9 cellular contexts compared by ENCODE assay signal in genomic region chr14:100246136-100246535, GRCh38. TPM values are rescaled to one million over a fixed set of nuclear protein-coding genes. Genes with fewer than 3 reads are reported as not detected.
DNase-seq lines count a peak whose midpoint lies in the region; ATAC-seq and TF ChIP-seq lines count a peak whose summit lies in the region.
"Had no signal": no experiment of that assay in that cellular context is flagged by ENCODE, and none has a peak within 500 bp of the region (broad histone marks: within the 10 kb centered on the region; RNA-seq: fewer than 3 reads in every experiment).

No MANE protein-coding gene starts in this region.

- intact Hi-C loops in esophagus muscularis mucosa (cut with DNase I), result no loop called here

- H3K9me3 ChIP-seq in DND-41 (ENCODE audit: insufficient read depth, low read length, severe bottlenecking) (no peaks in the 10 kb centered on the region), esophagus muscularis mucosa (no peaks in the 10 kb centered on the region), neutrophil (no peaks in the 10 kb centered on the region), SJCRH30 (replicated peaks) (no peaks in the 10 kb centered on the region)

- TF ChIP-seq POLR2A in esophagus muscularis mucosa (IDR thresholded peaks at IDR 0.05; ENCODE audit: low read depth), result no peak

- DNase-seq in DND-41, result no peak
- no peak for DNase-seq in RWPE1 (ENCODE audit: low spot score)
- DNase-seq in esophagus muscularis mucosa (ENCODE audit: extremely low spot score), result no peak
- DNase-seq in midbrain (lab: John Stamatoyannopoulos, UW), result no peak
- DNase-seq in EL, result no peak
- DNase-seq in SJCRH30, result no peak
- DNase-seq: GF-D8 had no signal

- no peak overlapping the region for H3K9ac ChIP-seq in DND-41 (ENCODE audit: low read depth, low read length)
- H3K9ac ChIP-seq: KMS-11 had no signal

- H3K27me3 ChIP-seq in DND-41 (ENCODE audit: insufficient read depth, low read length, poor library complexity), result no peaks in the 10 kb centered on the region
- H3K27me3 ChIP-seq in esophagus muscularis mucosa, result no peaks in the 10 kb centered on the region
- H3K27me3 ChIP-seq in neutrophil, result no peaks in the 10 kb centered on the region
- no peaks in the 10 kb centered on the region for H3K27me3 ChIP-seq in SJCRH30

- no peak overlapping the region for H3K4me3 ChIP-seq in DND-41 (ENCODE audit: low read depth in 1 of 2, low read length in 2 of 2)
- no peak overlapping the region for H3K4me3 ChIP-seq in esophagus muscularis mucosa
- no peak overlapping the region for H3K4me3 ChIP-seq in neutrophil (ENCODE audit: low read depth in 1 of 2, low read length in 1 of 2)
- H3K4me3 ChIP-seq in SJCRH30, result no peak overlapping the region

- H3K27ac ChIP-seq in DND-41 (ENCODE audit: low read length), result no peak overlapping the region
- peak overlapping the region; percentile 63 for H3K27ac ChIP-seq in RWPE1
- H3K27ac ChIP-seq in esophagus muscularis mucosa (replicated peaks in 1 of 4), result peak overlapping the region in 3 of 4 donors; percentile 14 to 45 (median 22)
- H3K27ac ChIP-seq in neutrophil, result peak overlapping the region; percentile 38
- no peak overlapping the region for H3K27ac ChIP-seq in SJCRH30
- H3K27ac ChIP-seq: KMS-11 had no signal

- TF ChIP-seq CTCF in DND-41 (IDR thresholded peaks at IDR 0.05; ENCODE audit: borderline replicate concordance, extremely low read depth, low read length, poor library complexity, severe bottlenecking) (no peak), RWPE1 (conservative IDR thresholded peaks at IDR 0.05; ENCODE audit: low read depth) (no peak), esophagus muscularis mucosa (IDR thresholded peaks at IDR 0.05) (no peak), neutrophil (IDR thresholded peaks at IDR 0.05) (no peak)

- no peak for ATAC-seq in DND-41 (ENCODE audit: insufficient read depth, low read depth)

- H2AFZ ChIP-seq in DND-41 (ENCODE audit: low read depth, low read length), result no peak overlapping the region

- H3K36me3 ChIP-seq in DND-41 (ENCODE audit: insufficient read depth, low read length), result peaks cover 60% of the 10 kb centered on the region
- no peaks in the 10 kb centered on the region for H3K36me3 ChIP-seq in esophagus muscularis mucosa
- H3K36me3 ChIP-seq in neutrophil, result peaks cover 4% of the 10 kb centered on the region
- H3K36me3 ChIP-seq in SJCRH30, result peaks cover 10% of the 10 kb centered on the region

- 0% methylated on average over 1 of the region's 6 CpGs for WGBS in esophagus muscularis mucosa

- peaks cover 88% of the 10 kb centered on the region for H4K20me1 ChIP-seq in DND-41 (ENCODE audit: insufficient read depth, low read length)

- TF ChIP-seq EP300 in esophagus muscularis mucosa (IDR thresholded peaks at IDR 0.05), result no peak

- peak overlapping the region; percentile 30 for H3K4me2 ChIP-seq in DND-41 (ENCODE audit: insufficient read depth, low read length)
- H3K4me2 ChIP-seq: KMS-11 had no signal

- CTCF ChIA-PET in RWPE1 (lab: Yijun Ruan, JAX), result interaction anchor here (0.6 to 1.2 kb wide), 7 partner anchors 12 to 1427 kb away, joined by 3 to 6 read pairs (median 4); no protein-coding TSS in a partner anchor

- POLR2A ChIA-PET in RWPE1 (lab: Yijun Ruan, JAX; ENCODE audit: low non-redundant PET), result no interaction called here

- peaks cover 99% of the 10 kb centered on the region for H3K79me2 ChIP-seq in DND-41 (ENCODE audit: insufficient read depth, low read length)

- H3K4me1 ChIP-seq in DND-41 (ENCODE audit: insufficient read depth, low read length), result peaks cover 38% of the 10 kb centered on the region
- H3K4me1 ChIP-seq in esophagus muscularis mucosa, result peaks cover 71 to 98% (median 88%) of the 10 kb centered on the region in 4 donors
- peaks cover 26 to 40% of the 10 kb centered on the region in 2 experiments for H3K4me1 ChIP-seq in neutrophil (ENCODE audit: control insufficient read depth in 1 of 2, insufficient read depth in 1 of 2, low read depth in 1 of 2, low read length in 1 of 2)
- H3K4me1 ChIP-seq in SJCRH30, result no peaks in the 10 kb centered on the region

RNA-seq across cellular contexts. Expression of gene YY1, which starts 7.2 kb away (rescaled TPM):
- 10 to 100 TPM; 54.8 to 83.4 (median 62.7) TPM for total RNA-seq in esophagus muscularis mucosa
- 58.6 and 60.9 TPM in 2 replicates for total RNA-seq in SJCRH30 (2014; rRNA removed; shearing (Covaris generic))

Comparison
In these comparisons a context has a peak if more than half of its experiments do, and no peak if none do; other contexts are left out.
1. H3K27ac ChIP-seq: peak in RWPE1 (single experiment), esophagus muscularis mucosa (3 of 4) and neutrophil (single experiment); none in DND-41 (single experiment) and SJCRH30 (single experiment).